In genomic region chr4:38669233-38669632, GRCh38 we compare ENCODE assay signal across 10 cellular contexts. TPM values are rescaled to one million over a fixed set of nuclear protein-coding genes. Genes with fewer than 3 reads are reported as not detected.
DNase-seq lines count a peak whose midpoint lies in the region; ATAC-seq, FAIRE-seq and TF ChIP-seq lines count a peak whose summit lies in the region.
"Had no signal": no experiment of that assay in that cellular context is flagged by ENCODE, and none has a peak within 500 bp of the region (broad histone marks: within the 10 kb centered on the region; RNA-seq: fewer than 3 reads in every experiment).

No MANE protein-coding gene starts in this region.

- no peaks in the 10 kb centered on the region for H3K36me3 Mint-ChIP-seq in nephron (ENCODE audit: low read depth)

- POLR2A ChIA-PET in A549 (lab: Yijun Ruan, JAX) (no interaction called here), H1 (lab: Charles Lee; ENCODE audit: partially characterized antibody) (no interaction called here)

- H3K27me3 Mint-ChIP-seq in nephron (ENCODE audit: low read depth), result no peaks in the 10 kb centered on the region

- no peak overlapping the region for H2BK120ac ChIP-seq in H1 (replicated peaks; ENCODE audit: low read depth, low read length)

- peak overlapping the region; percentile 78 for H2BK12ac ChIP-seq in H1 (ENCODE audit: low read depth, low read length)

- no peaks in the 10 kb centered on the region; the same call in 1 of the 2 replicates for H3K23me2 ChIP-seq in H1 (ENCODE audit: low read depth, low read length)

- H3K36me3 ChIP-seq in H1 (ENCODE audit: control insufficient read depth in 2 of 4, insufficient read depth in 4 of 4, low read length in 3 of 4), result no peaks in the 10 kb centered on the region

- ATAC-seq in A549 (no peak), GM21367 (IDR thresholded peaks at IDR 0.05; ENCODE audit: unreplicated experiment) (no peak)
- ATAC-seq: left colon had no signal

- peaks cover 0 to 4% (median 0%) of the 10 kb centered on the region in 4 experiments; a peak in 2 of 7 replicates for H3K27me3 ChIP-seq in H1 (replicated peaks in 1 of 4; ENCODE audit: control insufficient read depth in 3 of 4, extremely low read depth in 1 of 4, insufficient read depth in 3 of 4, low read length in 3 of 4)

- no peak for TF ChIP-seq CTCF in A549 (IDR thresholded peaks at IDR 0.05)
- no peak for TF ChIP-seq CTCF in NB4 (IDR thresholded peaks at IDR 0.05; ENCODE audit: low read depth, low read length)
- TF ChIP-seq CTCF in H1 (IDR thresholded peaks at IDR 0.05; ENCODE audit: control extremely low read depth in 1 of 3, insufficient read depth in 1 of 3, low read depth in 1 of 3, low read length in 3 of 3), result no peak
- TF ChIP-seq CTCF in nephron (IDR thresholded peaks at IDR 0.05; ENCODE audit: unreplicated experiment in 3 of 3), result no peak

- H4K5ac ChIP-seq in H1 (ENCODE audit: insufficient read length, low read depth, low read length), result no peak overlapping the region

- H3K9me3 ChIP-seq in A549, result no peaks in the 10 kb centered on the region
- no peaks in the 10 kb centered on the region for H3K9me3 ChIP-seq in H1 (ENCODE audit: insufficient read depth in 2 of 2, low read depth in 1 of 2, low read length in 1 of 2)

- peak overlapping the region in 2 of 3 experiments; percentile 18 to 29 for H3K4me3 Mint-ChIP-seq in nephron

- H4K91ac ChIP-seq in H1 (replicated peaks; ENCODE audit: insufficient read length, low read length), result peak overlapping the region; percentile 63

- no peak overlapping the region for H3K56ac ChIP-seq in H1 (replicated peaks; ENCODE audit: insufficient read length, low read depth, low read length)

- peaks cover 83% of the 10 kb centered on the region for H3K4me1 Mint-ChIP-seq in nephron

- no peak overlapping the region for H3K4me3 ChIP-seq in A549
- no peak overlapping the region for H3K4me3 ChIP-seq in NB4 (ENCODE audit: low read depth, low read length)
- H3K4me3 ChIP-seq in H1 (ENCODE audit: extremely low read depth in 1 of 4, insufficient read depth in 2 of 4, low read depth in 3 of 4, low read length in 4 of 4), result no peak overlapping the region

- no peak overlapping the region for H4K8ac ChIP-seq in H1 (ENCODE audit: extremely low read depth, insufficient read depth, low read length)

- no peaks in the 10 kb centered on the region for H3K9me3 Mint-ChIP-seq in nephron

- 82% methylated on average over 7 of the region's 7 CpGs for WGBS in A549 (ENCODE audit: missing lambda C conversion rate)
- 88% methylated on average over 7 of the region's 7 CpGs; no CpG with 5 or more reads in 1 of the 2 experiments for WGBS in H1 (ENCODE audit: extremely low coverage in 1 of 2, insufficient coverage in 1 of 2, insufficient read length in 1 of 2, insufficient replicate concordance in 2 of 2, low coverage in 1 of 2, low lambda C conversion rate in 2 of 2, missing lambda C conversion rate in 1 of 2), 2 experiments

- peaks cover 1 to 9% of the 10 kb centered on the region in 2 experiments for H4K20me1 ChIP-seq in H1 (replicated peaks in 1 of 2; ENCODE audit: control insufficient read depth in 1 of 2, insufficient read depth in 2 of 2, low read length in 2 of 2)

- no peak overlapping the region for H3K18ac ChIP-seq in H1 (ENCODE audit: extremely low read depth, low read length)

- no peak overlapping the region; the same call in 1 of the 2 replicates for H2BK5ac ChIP-seq in H1 (ENCODE audit: low read depth, low read length)

- FAIRE-seq in A549 (lab: Jason Lieb, UNC) (no peak), H1 (lab: Jason Lieb, UNC) (no peak)

- H3K79me1 ChIP-seq in H1 (ENCODE audit: low read depth, low read length), result peaks cover 13% of the 10 kb centered on the region

- H3K4me1 ChIP-seq in A549, result peaks cover 66% of the 10 kb centered on the region
- H3K4me1 ChIP-seq in H1 (replicated peaks in 1 of 4; ENCODE audit: control insufficient read depth in 3 of 4, insufficient read depth in 4 of 4, low read length in 3 of 4), result peaks cover 22 to 53% (median 28%) of the 10 kb centered on the region in 4 experiments

- no peak overlapping the region for H2BK15ac ChIP-seq in H1 (ENCODE audit: low read length)

- no peak overlapping the region for H2AFZ ChIP-seq in H1 (ENCODE audit: low read length)

- TF ChIP-seq RAD21 in A549 (conservative IDR thresholded peaks at IDR 0.05 in 1 of 2, IDR thresholded peaks at IDR 0.05 in 1 of 2), result no peak
- TF ChIP-seq RAD21 in H1 (IDR thresholded peaks at IDR 0.05 in 1 of 2, conservative IDR thresholded peaks at IDR 0.05 in 1 of 2; ENCODE audit: low read depth in 2 of 2, low read length in 2 of 2), result no peak

- H2BK20ac ChIP-seq in H1 (ENCODE audit: low read length), result no peak overlapping the region

- DNase-seq in A549 (ENCODE audit: low read depth in 1 of 2, low spot score in 1 of 2) (no peak), NB4 (ENCODE audit: low read depth) (peak; percentile 33), H1 (ENCODE audit: low read depth in 1 of 2, low spot score in 2 of 2) (no peak), cerebellar cortex (ENCODE audit: low spot score) (no peak), activated gamma-delta T cell treated with Interleukin-2 at 50 U/mL for 16 hours (no peak), DMS53 (lab: John Stamatoyannopoulos, UW) (no peak)
- DNase-seq: activated effector memory CD4-positive, alpha-beta T cell treated with anti-CD3 and anti-CD28 coated beads, Interleukin-2, amount 50 U/mL, for 16 hours; left colon had no signal

- H3K23ac ChIP-seq in H1 (ENCODE audit: insufficient read length), result no peak overlapping the region

- H3K4ac ChIP-seq in H1 (replicated peaks; ENCODE audit: insufficient read length, low read depth, low read length), result no peak overlapping the region

- H3K4me2 ChIP-seq in A549 (peak overlapping the region; percentile 99), H1 (ENCODE audit: insufficient read depth in 1 of 2, low read depth in 2 of 2, low read length in 2 of 2) (no peak overlapping the region)

- CTCF ChIA-PET in A549 (lab: Yijun Ruan, JAX), result interaction anchor here (4.1 to 4.9 kb wide), 2 partner anchors 350 to 490 kb away, joined by 17 to 24 read pairs; no protein-coding TSS in a partner anchor
- CTCF ChIA-PET in H1 (lab: Charles Lee; ENCODE audit: partially characterized antibody), result interaction anchor here (0.5 to 1.3 kb wide), 7 partner anchors 24 to 1940 kb away, joined by 3 to 5 read pairs (median 3); no protein-coding TSS in a partner anchor

- no peak overlapping the region for H3K9ac ChIP-seq in H1 (replicated peaks in 1 of 4; ENCODE audit: extremely low read depth in 1 of 4, low read depth in 3 of 4, low read length in 3 of 4)

- H3K27ac ChIP-seq in A549 (peak overlapping the region; percentile 63 to 99; a peak in 5 of 6 replicates), H1 (ENCODE audit: low read depth, low read length) (no peak overlapping the region)

- TF ChIP-seq EP300 in A549 (IDR thresholded peaks at IDR 0.05) (no peak), H1 (IDR thresholded peaks at IDR 0.05; ENCODE audit: borderline replicate concordance in 1 of 2, low read depth in 2 of 2, low read length in 2 of 2) (no peak)

- no peak overlapping the region for H2AK5ac ChIP-seq in H1 (ENCODE audit: low read depth, low read length)

- peak overlapping the region; percentile 82 to 90 (median 90) for H3K27ac Mint-ChIP-seq in nephron

- H3K14ac ChIP-seq in H1 (ENCODE audit: insufficient read length), result no peak overlapping the region

- no peak for TF ChIP-seq POLR2A in A549 (IDR thresholded peaks at IDR 0.05; ENCODE audit: low read length)
- TF ChIP-seq POLR2A in NB4 (IDR thresholded peaks at IDR 0.05; ENCODE audit: extremely low read depth, insufficient read length), result no peak
- TF ChIP-seq POLR2A in H1 (IDR thresholded peaks at IDR 0.05; ENCODE audit: control extremely low read depth in 1 of 2, low read depth in 2 of 2, low read length in 2 of 2), result no peak

- H3K79me2 ChIP-seq in H1 (ENCODE audit: control insufficient read depth in 1 of 2, insufficient read depth in 2 of 2, low read length in 2 of 2), result peaks cover 3 to 84% of the 10 kb centered on the region in 2 experiments; a peak in 2 of 4 replicates

TF ChIP-seq in A549, 52 proteins besides CTCF, POLR2A, EP300 and RAD21 (continues in another document):
- TF ChIP-seq PBX3 (IDR thresholded peaks at IDR 0.05) (no peak), NPAS2 (CRISPR knock-in tag; IDR thresholded peaks at IDR 0.05; ENCODE audit: borderline replicate concordance) (no peak)

TF ChIP-seq in H1, 55 proteins besides CTCF, POLR2A, EP300 and RAD21 (continues in another document):
- TF ChIP-seq ASH2L (IDR thresholded peaks at IDR 0.05; ENCODE audit: low read length) (no peak), YY1 (IDR thresholded peaks at IDR 0.05; ENCODE audit: low read depth, low read length) (no peak), GTF2F1 (IDR thresholded peaks at IDR 0.05; ENCODE audit: borderline replicate concordance, low read depth, low read length) (no peak), SP4 (IDR thresholded peaks at IDR 0.05; ENCODE audit: low read length) (no peak), CHD1 (IDR thresholded peaks at IDR 0.05; ENCODE audit: low read depth, low read length) (no peak), EGR1 (IDR thresholded peaks at IDR 0.05; ENCODE audit: borderline replicate concordance, low read depth, low read length) (no peak), E2F6 (IDR thresholded peaks at IDR 0.05) (no peak), SP2 (IDR thresholded peaks at IDR 0.05; ENCODE audit: low read length) (no peak), RNF2 (IDR thresholded peaks at IDR 0.05; ENCODE audit: borderline replicate concordance, low read depth, low read length, missing control alignments, poor library complexity, severe bottlenecking) (no peak)

RNA-seq across cellular contexts. Expression of gene KLF3, which starts 5.2 kb away (rescaled TPM):
- polyA plus RNA-seq in A549 (2011; rRNA removed), result 26.9 and 29.6 TPM in 2 replicates
- 6.3 and 7.6 TPM in 2 replicates for polyA plus RNA-seq in A549 (2012; cell fraction: cytosol; rRNA removed)
- polyA plus RNA-seq in A549 (2012; cell fraction: nucleus; rRNA removed), result 7.1 and 8.2 TPM in 2 replicates
- polyA plus RNA-seq in A549 (2017; fragmentation: RNase III; extraction: RNeasy Plus Mini Kit Qiagen cat#74134 plus additional on column Dnase treatment), result 10.5 to 11.6 TPM (median 11.2 TPM) in 3 replicates
- 45.3 and 45.8 TPM in 2 replicates for polyA minus RNA-seq in A549 (2011; rRNA and poly(A)+ RNA removed)
- 13.4 and 14.9 TPM in 2 replicates for total RNA-seq in H1 (2021; fragmentation: NEBNext Ultra II Directional; extraction: Animal tissue kit (Norgen Biotek cat#: 25700))
- polyA plus RNA-seq in H1 (2011; rRNA removed), result 7.1 and 8.0 TPM in 2 replicates
- 5.2 TPM for polyA plus RNA-seq in H1 (2011; cell fraction: cytosol; rRNA removed)
- polyA plus RNA-seq in H1 (2011; cell fraction: nucleus; rRNA removed), result 9.5 TPM
- polyA plus RNA-seq in H1 (2012, experiment 1 of 2), result 6.2 to 8.7 TPM (median 6.8 TPM) in 4 replicates
- polyA plus RNA-seq in H1 (2012, experiment 2 of 2), result 2.2 TPM
- polyA plus RNA-seq in H1 (2013, experiment 1 of 2), result 7.3 TPM
- 7.4 TPM for polyA plus RNA-seq in H1 (2013, experiment 2 of 2)
- polyA minus RNA-seq in H1 (2011; rRNA and poly(A)+ RNA removed), result 15.0 and 19.5 TPM in 2 replicates
- polyA minus RNA-seq in H1 (2011; cell fraction: cytosol; rRNA and poly(A)+ RNA removed), result 7.0 TPM
- polyA minus RNA-seq in H1 (2011; cell fraction: nucleus; rRNA and poly(A)+ RNA removed), result 41.1 TPM
